ENCODE assay signal across 9 cellular contexts in the genomic region with DNA sequence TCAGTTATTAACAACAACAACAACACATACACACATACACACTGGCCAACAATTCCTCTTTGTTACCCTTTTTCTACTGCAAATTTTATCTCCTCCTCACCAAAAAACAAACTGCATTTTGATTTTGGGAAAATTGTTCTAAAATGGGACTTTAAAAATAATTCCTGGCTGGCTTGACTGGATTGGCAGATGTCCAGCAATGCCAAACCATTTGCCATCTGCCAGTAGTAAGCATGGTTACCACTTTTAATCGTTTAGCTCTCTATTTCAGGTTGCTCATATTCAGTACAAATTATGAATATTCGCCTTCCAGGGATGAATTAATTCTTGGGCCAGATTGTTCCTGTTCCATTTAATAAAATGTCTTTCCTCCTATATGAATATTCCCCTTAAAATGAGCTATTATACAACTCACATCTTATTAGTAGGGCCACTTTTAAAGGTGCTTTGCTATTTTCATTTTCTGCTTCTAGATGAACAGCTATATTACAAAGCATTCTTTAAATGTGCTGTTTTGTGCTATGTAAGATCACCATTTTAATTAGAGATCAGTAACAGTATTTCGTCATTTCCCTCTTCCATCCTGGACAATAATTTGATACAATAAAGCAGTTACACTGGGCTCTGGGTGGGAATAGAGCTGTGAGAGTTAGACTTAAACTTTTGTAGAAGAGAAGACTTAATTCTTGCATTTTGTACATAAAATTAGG. TPM values are rescaled to one million over a fixed set of nuclear protein-coding genes. Genes with fewer than 3 reads are reported as not detected.
DNase-seq lines count a peak whose midpoint lies in the region; ATAC-seq, FAIRE-seq and TF ChIP-seq lines count a peak whose summit lies in the region.
"Had no signal": no experiment of that assay in that cellular context is flagged by ENCODE, and none has a peak within 500 bp of the region (broad histone marks: within the 10 kb centered on the region; RNA-seq: fewer than 3 reads in every experiment).

No MANE protein-coding gene starts in this region.

- TF ChIP-seq RAD21 in K562 (CRISPR knock-in tag; conservative IDR thresholded peaks at IDR 0.05 in 1 of 2, IDR thresholded peaks at IDR 0.05 in 1 of 2) = no peak

- no peak for TF ChIP-seq POLR2A in K562 (conservative IDR thresholded peaks at IDR 0.05)

- intact Hi-C loops in left ventricle myocardium inferior (cut with micrococcal nuclease) (no loop called here), Right ventricle myocardium superior (cut with DNase I) (loop anchor here (5.0 kb wide), 1 partner anchor 42 kb away; no protein-coding TSS in a partner anchor), K562 (cut with micrococcal nuclease) (no loop called here)

- peaks cover 93% of the 10 kb centered on the region for H3K4me1 ChIP-seq in left ventricle myocardium inferior
- H3K4me1 ChIP-seq in K562 (replicated peaks in 1 of 2; ENCODE audit: control insufficient read depth in 2 of 2, insufficient read depth in 2 of 2, low read length in 2 of 2) = peaks cover 0 to 6% of the 10 kb centered on the region in 2 experiments; a peak in 2 of 5 replicates
- H3K4me1 ChIP-seq in neuronal stem cell (ENCODE audit: control insufficient read depth in 2 of 2, insufficient read depth in 1 of 2, low read depth in 1 of 2, low read length in 2 of 2) = no peaks in the 10 kb centered on the region

- peak overlapping the region; percentile 55 for H3K4me3 ChIP-seq in left ventricle myocardium inferior
- no peak overlapping the region for H3K4me3 ChIP-seq in K562
- no peak overlapping the region for H3K4me3 ChIP-seq in neuronal stem cell (ENCODE audit: low read length in 2 of 2)

- H4K8ac ChIP-seq in neuronal stem cell (ENCODE audit: low read depth, low read length) = no peak overlapping the region

- no peak overlapping the region for H2BK120ac ChIP-seq in neuronal stem cell (ENCODE audit: low read depth, low read length)

- H2AFZ ChIP-seq in K562 (ENCODE audit: low read depth, low read length) (no peak overlapping the region), neuronal stem cell (ENCODE audit: low read length) (no peak overlapping the region)

- WGBS in K562 (ENCODE audit: insufficient coverage, low coverage, missing lambda C conversion rate) = 61% methylated on average over 3 of the region's 3 CpGs
- no CpG with 5 or more reads among the region's 3 CpGs for WGBS in neuronal stem cell (ENCODE audit: extremely low coverage in 2 of 2, insufficient read length in 2 of 2, insufficient replicate concordance in 1 of 2), 2 donors

- no peak overlapping the region for H2BK5ac ChIP-seq in neuronal stem cell (ENCODE audit: low read length)

- CTCF ChIA-PET in K562 (lab: Yijun Ruan, JAX; ENCODE audit: low intra/inter-chr PET ratio) = interaction anchor here (0.6 kb wide), 1 partner anchor 886 kb away, joined by 3 read pairs; no protein-coding TSS in a partner anchor

- H3K79me1 ChIP-seq in neuronal stem cell (ENCODE audit: low read depth, low read length) = no peaks in the 10 kb centered on the region

- no peak overlapping the region for H2BK12ac ChIP-seq in neuronal stem cell (ENCODE audit: low read length)

- ATAC-seq in Right ventricle myocardium superior (ENCODE audit: poor library complexity) (no peak), K562 (no peak), GM21528 (IDR thresholded peaks at IDR 0.05; ENCODE audit: low FRiP score, unreplicated experiment) (no peak)

- TF ChIP-seq EP300 in K562 (IDR thresholded peaks at IDR 0.05; ENCODE audit: low read length) = no peak

- no TSS peak for BruUV-seq in K562 (replicated peaks; lab: Mats Ljungman, UMichigan)

- no peak overlapping the region for H4K91ac ChIP-seq in neuronal stem cell (ENCODE audit: low read depth, low read length, poor library complexity)

- no peaks in the 10 kb centered on the region for H3K9me3 ChIP-seq in left ventricle myocardium inferior (replicated peaks)
- no peaks in the 10 kb centered on the region for H3K9me3 ChIP-seq in K562 (replicated peaks; ENCODE audit: control insufficient read depth, insufficient read depth, low read depth, low read length)
- no peaks in the 10 kb centered on the region for H3K9me3 ChIP-seq in neuronal stem cell (replicated peaks in 1 of 2; ENCODE audit: control insufficient read depth in 2 of 2, insufficient read depth in 1 of 2, low read depth in 1 of 2, low read length in 2 of 2)

- TF ChIP-seq CTCF in left ventricle myocardium inferior (IDR thresholded peaks at IDR 0.05; ENCODE audit: borderline replicate concordance) (no peak), K562 (IDR thresholded peaks at IDR 0.05 in 2 of 3, conservative IDR thresholded peaks at IDR 0.05 in 1 of 3; ENCODE audit: insufficient read depth in 2 of 3, low read depth in 1 of 3, low read length in 3 of 3) (no peak)

- H3K4me2 ChIP-seq in K562 (ENCODE audit: insufficient read depth, low read length) (no peak overlapping the region), neuronal stem cell (ENCODE audit: insufficient read depth, low read length, poor library complexity, severe bottlenecking) (no peak overlapping the region)

- H3K36me3 ChIP-seq in left ventricle myocardium inferior (no peaks in the 10 kb centered on the region), K562 (ENCODE audit: control insufficient read depth, insufficient read depth, low read length) (no peaks in the 10 kb centered on the region), neuronal stem cell (replicated peaks in 1 of 2; ENCODE audit: control insufficient read depth in 2 of 2, insufficient read depth in 2 of 2, low read length in 2 of 2) (no peaks in the 10 kb centered on the region)

- H3K27ac ChIP-seq in left ventricle myocardium inferior (replicated peaks) (peak overlapping the region; percentile 92), K562 (ENCODE audit: extremely low read depth, low read depth, low read length) (no peak overlapping the region), neuronal stem cell (replicated peaks; ENCODE audit: low read length) (no peak overlapping the region)
- H3K27ac ChIP-seq: HL-60 had no signal

- in situ Hi-C loops in K562 (cut with MboI) = loop anchor here (10.0 kb wide), 1 partner anchor 384 kb away; no protein-coding TSS in a partner anchor

- H3K18ac ChIP-seq in neuronal stem cell (ENCODE audit: low read length) = no peak overlapping the region

- no peak overlapping the region for H2AK5ac ChIP-seq in neuronal stem cell (ENCODE audit: low read depth, low read length)

- H3K9ac ChIP-seq in K562 (ENCODE audit: insufficient read depth in 1 of 2, low read depth in 2 of 2, low read length in 2 of 2) = no peak overlapping the region; a peak in 1 of 4 replicates
- no peak overlapping the region for H3K9ac ChIP-seq in neuronal stem cell (ENCODE audit: low read depth, low read length, poor library complexity)

- DNase-seq in left ventricle myocardium inferior = no peak
- no peak for DNase-seq in Right ventricle myocardium superior
- DNase-seq in K562 (ENCODE audit: extremely low read depth in 1 of 4, low spot score in 3 of 4) = no peak
- peak; percentile 71 for DNase-seq in midbrain (lab: John Stamatoyannopoulos, UW)
- DNase-seq in activated gamma-delta T cell (lab: John Stamatoyannopoulos, UW) = no peak
- no peak for DNase-seq in neuronal stem cell (ENCODE audit: low spot score)
- no peak for DNase-seq in SIG-M5 (lab: John Stamatoyannopoulos, UW)

- H3K79me2 ChIP-seq in K562 (ENCODE audit: control insufficient read depth, insufficient read depth, low read length) = peaks cover 18% of the 10 kb centered on the region; the same call in 2 of the 3 replicates

- no peak overlapping the region for H3K14ac ChIP-seq in neuronal stem cell (ENCODE audit: low read length)

- no peak overlapping the region for H3K4ac ChIP-seq in neuronal stem cell (ENCODE audit: low read length)

- FAIRE-seq in K562 (lab: Jason Lieb, UNC) = no peak

- H3K23ac ChIP-seq in neuronal stem cell (ENCODE audit: low read depth, low read length, poor library complexity) = no peak overlapping the region

- POLR2A ChIA-PET in K562 (lab: Yijun Ruan, JAX) = no interaction called here

- no peaks in the 10 kb centered on the region for H4K20me1 ChIP-seq in K562 (replicated peaks; ENCODE audit: control insufficient read depth, insufficient read depth, low read length)

- H3K9me1 ChIP-seq in K562 (ENCODE audit: control insufficient read depth, insufficient read depth, low read length) = no peaks in the 10 kb centered on the region

- no peaks in the 10 kb centered on the region for H3K27me3 ChIP-seq in left ventricle myocardium inferior (ENCODE audit: low read depth)
- no peaks in the 10 kb centered on the region for H3K27me3 ChIP-seq in K562 (ENCODE audit: control insufficient read depth in 2 of 2, insufficient read depth in 2 of 2, low read length in 2 of 2)
- no peaks in the 10 kb centered on the region for H3K27me3 ChIP-seq in neuronal stem cell (ENCODE audit: control insufficient read depth in 3 of 3, insufficient read depth in 3 of 3, low read depth in 1 of 3, low read length in 3 of 3)

- H2BK15ac ChIP-seq in neuronal stem cell (ENCODE audit: low read length) = no peak overlapping the region

RNA-seq across cellular contexts. Expression of a gene that starts 35.6 kb away (rescaled TPM):
- 24.1 TPM for total RNA-seq in left ventricle myocardium inferior
- total RNA-seq in Right ventricle myocardium superior = 25.0 TPM
- 9.7 and 38.1 TPM in 2 replicates for total RNA-seq in K562 (2011; cell fraction: chromatin; rRNA removed; ENCODE audit: low replicate concordance)
- 5.0 and 6.8 TPM in 2 replicates for total RNA-seq in K562 (2011; cell fraction: nucleolus; rRNA removed)
- total RNA-seq in K562 (2011; cell fraction: nucleoplasm; rRNA removed) = 15.5 and 22.4 TPM in 2 replicates
- total RNA-seq in K562 (2014; rRNA removed) = 3.6 and 6.8 TPM in 2 replicates
- 12.3 and 13.9 TPM in 2 replicates for total RNA-seq in K562 (2014; rRNA removed; fragmentation: Illumina TruSeq; extraction: Trizol)
- total RNA-seq in K562 (2015; rRNA removed; fragmentation: Illumina TruSeq; extraction: Trizol) = 11.7 and 11.9 TPM in 2 replicates
- total RNA-seq in K562 (2021) = 28.1 and 35.8 TPM in 2 replicates
- polyA plus RNA-seq in K562 (2011; rRNA removed) = 10.9 and 15.7 TPM in 2 replicates
- polyA plus RNA-seq in K562 (2011; cell fraction: cytosol; rRNA removed) = 2.4 and 4.8 TPM in 2 replicates
- polyA plus RNA-seq in K562 (2011; cell fraction: nucleus; rRNA removed) = 5.4 and 8.3 TPM in 2 replicates
- 15.3 and 17.9 TPM in 2 replicates for polyA plus RNA-seq in K562 (2012)
- 24.1 and 30.1 TPM in 2 replicates for polyA plus RNA-seq in K562 (2014; fragmentation: Illumina TruSeq; extraction: Trizol)
- 1 to 10 TPM; 9.2 to 9.9 TPM for polyA plus RNA-seq in K562 (2014; fragmentation: Nextera tagmentation; extraction: Ambion mirVana)
- polyA plus RNA-seq in K562 (2014; rRNA removed) = 17.4 and 19.5 TPM in 2 replicates
- polyA minus RNA-seq in K562 (2011; rRNA and poly(A)+ RNA removed) = 11.9 and 19.0 TPM in 2 replicates
- polyA minus RNA-seq in K562 (2011; cell fraction: cytosol; rRNA and poly(A)+ RNA removed) = 10.0 and 14.2 TPM in 2 replicates
- 13.2 and 30.7 TPM in 2 replicates for polyA minus RNA-seq in K562 (2011; cell fraction: nucleus; rRNA and poly(A)+ RNA removed)
- 35.7 TPM for polyA plus RNA-seq in neuronal stem cell (2013, experiment 1 of 2)
- 37.9 TPM for polyA plus RNA-seq in neuronal stem cell (2013, experiment 2 of 2)
